In genomic region chr6:39724787-39725631, GRCh38 we compare ENCODE assay signal across 8 cellular contexts. TPM values are rescaled to one million over a fixed set of nuclear protein-coding genes. Genes with fewer than 3 reads are reported as not detected.
A peak's percentile ranks its signal among the peaks of the same experiment; 100 is the strongest.
DNase-seq lines count a peak whose midpoint lies in the region; ATAC-seq and TF ChIP-seq lines count a peak whose summit lies in the region.

Gene KIF6, minus strand, starts transcription at chr6:39725408. Its CDS starts 98 bp downstream, at chr6:39725310.

- peak within 1 kb of the TSS; percentile 78 for H3K4me2 ChIP-seq in DND-41 (ENCODE audit: insufficient read depth, low read length)
- H3K4me2 ChIP-seq in parathyroid adenoma (ENCODE audit: low read length) = peak within 1 kb of the TSS; percentile 68

- H4K20me1 ChIP-seq in DND-41 (ENCODE audit: insufficient read depth, low read length) = no peaks in the 10 kb centered on the region

- ATAC-seq in DND-41 (ENCODE audit: insufficient read depth, low read depth) = peak; percentile 99
- peak; percentile 97 to 100 (median 100) for ATAC-seq in heart left ventricle

- H3K4me1 ChIP-seq in DND-41 (ENCODE audit: insufficient read depth, low read length) = peaks cover 9% of the 10 kb centered on the region
- H3K4me1 ChIP-seq in adrenal gland (replicated peaks in 1 of 2) = peaks cover 3 to 8% of the 10 kb centered on the region in 2 donors
- peaks cover 0 to 8% (median 0%) of the 10 kb centered on the region in 12 donors for H3K4me1 ChIP-seq in heart left ventricle
- H3K4me1 ChIP-seq in parathyroid adenoma = no peaks in the 10 kb centered on the region
- peaks cover 0 to 9% of the 10 kb centered on the region in 2 donors for H3K4me1 ChIP-seq in thyroid gland

- H3K27ac ChIP-seq in DND-41 (ENCODE audit: low read length) (no peak within 1 kb of the TSS), adrenal gland (no peak within 1 kb of the TSS), heart left ventricle (peak within 1 kb of the TSS in 6 of 12 donors; percentile 38 to 73 (median 40)), parathyroid adenoma (peak within 1 kb of the TSS; percentile 22), thyroid gland (peak within 1 kb of the TSS in 1 of 3 donors; percentile 12)

- H3K4me3 ChIP-seq in DND-41 (ENCODE audit: low read depth in 1 of 2, low read length in 2 of 2) (peak within 1 kb of the TSS in 1 of 2 experiments; percentile 57; a peak in 3 of 4 replicates), MG63 (peak within 1 kb of the TSS; percentile 51), adrenal gland (peak within 1 kb of the TSS in 3 of 4 donors; percentile 59 to 64 (median 62)), heart left ventricle (peak within 1 kb of the TSS; percentile 45 to 93 (median 78)), parathyroid adenoma (ENCODE audit: low read depth, low read length) (peak within 1 kb of the TSS; percentile 60), thyroid gland (replicated peaks in 1 of 3) (peak within 1 kb of the TSS; percentile 54 to 86 (median 58))

- TF ChIP-seq POLR2A in adrenal gland (IDR thresholded peaks at IDR 0.05) = no peak
- TF ChIP-seq POLR2A in heart left ventricle (IDR thresholded peaks at IDR 0.05) = no peak
- no peak for TF ChIP-seq POLR2A in thyroid gland (IDR thresholded peaks at IDR 0.05)

- no peaks in the 10 kb centered on the region for H3K79me2 ChIP-seq in DND-41 (ENCODE audit: insufficient read depth, low read length)
- no peaks in the 10 kb centered on the region for H3K79me2 ChIP-seq in parathyroid adenoma

- H2AFZ ChIP-seq in DND-41 (ENCODE audit: low read depth, low read length) = peak within 1 kb of the TSS; percentile 63
- peak within 1 kb of the TSS; percentile 89 for H2AFZ ChIP-seq in parathyroid adenoma

- H3K27me3 ChIP-seq in DND-41 (ENCODE audit: insufficient read depth, low read length, poor library complexity) (peaks cover 2% of the 10 kb centered on the region), MG63 (no peaks in the 10 kb centered on the region), adrenal gland (no peaks in the 10 kb centered on the region), heart left ventricle (no peaks in the 10 kb centered on the region), parathyroid adenoma (ENCODE audit: control insufficient read depth, insufficient read depth, low read length) (no peaks in the 10 kb centered on the region), thyroid gland (no peaks in the 10 kb centered on the region)

- H3K9ac ChIP-seq in DND-41 (ENCODE audit: low read depth, low read length) (no peak within 1 kb of the TSS), parathyroid adenoma (no peak within 1 kb of the TSS)

- H3K9me3 ChIP-seq in DND-41 (ENCODE audit: insufficient read depth, low read length, severe bottlenecking) (no peaks in the 10 kb centered on the region), MG63 (no peaks in the 10 kb centered on the region), adrenal gland (replicated peaks in 1 of 3) (no peaks in the 10 kb centered on the region), heart left ventricle (no peaks in the 10 kb centered on the region), parathyroid adenoma (ENCODE audit: control insufficient read depth, low read length) (no peaks in the 10 kb centered on the region), thyroid gland (no peaks in the 10 kb centered on the region)

- DNase-seq in DND-41 (peak; percentile 70), GOT3 (lab: John Stamatoyannopoulos, UW) (peak; percentile 67), MG63 (peak; percentile 78), SKM-1 (lab: John Stamatoyannopoulos, UW; ENCODE audit: unreplicated experiment) (peak; percentile 91), adrenal gland (peak; percentile 93 to 97 (median 96)), heart left ventricle (peak; percentile 89 to 95 (median 94)), thyroid gland (peak; percentile 93 to 94)

- H3K36me3 ChIP-seq in DND-41 (ENCODE audit: insufficient read depth, low read length) = no peaks in the 10 kb centered on the region
- H3K36me3 ChIP-seq in MG63 = no peaks in the 10 kb centered on the region
- no peaks in the 10 kb centered on the region for H3K36me3 ChIP-seq in adrenal gland (replicated peaks in 1 of 2)
- H3K36me3 ChIP-seq in heart left ventricle = no peaks in the 10 kb centered on the region
- H3K36me3 ChIP-seq in parathyroid adenoma (ENCODE audit: control insufficient read depth, insufficient read depth, low read length) = no peaks in the 10 kb centered on the region
- no peaks in the 10 kb centered on the region for H3K36me3 ChIP-seq in thyroid gland

- intact Hi-C loops in adrenal gland (cut with DNase I) = no loop called here
- intact Hi-C loops in heart left ventricle (cut with DNase I) = loop anchor here in 1 of 10 donors (10.0 kb wide), 1 partner anchor 360 kb away; no protein-coding TSS in a partner anchor
- intact Hi-C loops in thyroid gland (cut with DNase I) = no loop called here

- no peak for TF ChIP-seq CTCF in DND-41 (IDR thresholded peaks at IDR 0.05; ENCODE audit: borderline replicate concordance, extremely low read depth, low read length, poor library complexity, severe bottlenecking)
- TF ChIP-seq CTCF in adrenal gland (IDR thresholded peaks at IDR 0.05) = peak in 1 of 6 experiments; percentile 23
- TF ChIP-seq CTCF in heart left ventricle (IDR thresholded peaks at IDR 0.05) = peak in 1 of 12 donors; percentile 27
- TF ChIP-seq CTCF in parathyroid adenoma (IDR thresholded peaks at IDR 0.05) = no peak
- no peak for TF ChIP-seq CTCF in thyroid gland (IDR thresholded peaks at IDR 0.05)

- WGBS in adrenal gland, 4 donors = 2 to 17% (median 7%) methylated on average over 13 to 58 of the region's 58 CpGs
- WGBS in heart left ventricle, 4 donors = 3 to 11% (median 5%) methylated on average over 18 to 58 of the region's 58 CpGs
- 4 to 8% methylated on average over 19 to 36 of the region's 58 CpGs for WGBS in thyroid gland, 2 donors

RNA-seq across cellular contexts. Expression of gene KIF6, which starts in this region (rescaled TPM):
- not detected in 2 replicates for total RNA-seq in MG63 (2014; rRNA removed; shearing (Covaris generic); ENCODE audit: low replicate concordance)
- total RNA-seq in adrenal gland (1 to 10 TPM in 3 of 8 donors, under 1 TPM in 5; 0.52 to 1.5 (median 0.73) TPM), heart left ventricle (under 1 TPM; 0.06 to 0.77 (median 0.51) TPM), thyroid gland (1 to 10 TPM in 2 of 4 donors, under 1 TPM in 2; 0.40 to 1.3 (median 0.80) TPM)
- polyA plus RNA-seq in adrenal gland (1 to 10 TPM in 1 of 3 donors, under 1 TPM in 2; 0.64 to 2.0 (median 0.67) TPM), heart left ventricle (under 1 TPM; 0.06 to 0.38 TPM)

Comparison
In these comparisons a context has a peak if more than half of its experiments do, and no peak if none do; other contexts are left out.
1. Peak in DNase-seq and H3K4me3 ChIP-seq in MG63; RNA of the gene not detected or under 1 TPM.
2. Peak in DNase-seq, ATAC-seq and H3K4me3 ChIP-seq in heart left ventricle; RNA of the gene not detected or under 1 TPM.